Comparison of ENCODE assay signal across 21 cellular contexts in the genomic region with DNA sequence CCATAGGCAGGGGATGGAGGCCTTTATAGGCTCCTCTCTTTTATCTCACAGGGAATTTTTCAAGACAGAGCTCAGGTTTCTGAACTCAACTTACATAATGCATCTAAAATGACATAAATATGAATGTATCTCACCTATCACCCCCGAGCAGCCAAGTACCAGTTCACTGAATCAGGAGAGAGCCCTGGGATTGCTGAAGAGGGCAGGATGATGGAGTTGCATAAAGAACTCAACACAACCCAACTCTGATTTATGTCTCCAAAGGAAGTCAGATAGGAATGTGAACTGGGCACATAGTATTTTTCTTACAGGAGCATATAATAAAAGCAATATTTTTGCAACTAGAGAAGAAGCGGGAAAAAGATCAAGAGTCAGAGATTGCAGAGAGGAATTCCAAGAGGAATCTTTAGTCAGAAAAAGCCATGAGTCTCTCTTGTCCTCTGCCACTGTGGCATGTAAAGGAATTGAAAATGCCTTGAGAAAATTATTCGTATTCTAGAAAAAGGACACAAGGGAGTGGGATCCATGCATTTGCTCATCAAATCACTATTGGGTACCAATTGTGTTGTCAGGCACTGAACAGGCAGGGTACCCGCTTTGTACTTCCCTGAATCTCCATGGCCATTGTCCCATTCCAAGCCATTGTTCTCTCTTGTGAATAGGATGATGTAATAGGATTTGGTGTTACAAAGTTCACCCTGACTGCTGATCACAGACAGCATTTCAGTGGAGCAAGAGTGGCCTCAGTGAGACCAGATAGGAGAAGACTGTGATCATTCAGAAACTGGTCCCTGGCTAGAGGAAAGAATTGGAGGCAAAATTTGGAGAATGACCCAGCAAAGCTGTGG. TPM values are rescaled to one million over a fixed set of nuclear protein-coding genes. Genes with fewer than 3 reads are reported as not detected.
DNase-seq lines count a peak whose midpoint lies in the region; ATAC-seq and TF ChIP-seq lines count a peak whose summit lies in the region.
"Had no signal": no experiment of that assay in that cellular context is flagged by ENCODE, and none has a peak within 500 bp of the region (broad histone marks: within the 10 kb centered on the region; RNA-seq: fewer than 3 reads in every experiment).

No MANE protein-coding gene starts in this region.

- H3K27ac Mint-ChIP-seq in stimulated activated naive B cell treated with anti-CD40 and anti-IgM and Interleukin-4, amounts not matched to agents 10 μg/mL and 1 μg/mL and 100 μg/mL, for 72 hours = no peak overlapping the region
- H3K27ac Mint-ChIP-seq: activated CD4-positive, alpha-beta T cell treated with anti-CD3 and anti-CD28 coated beads, Interleukin-2, amount 10 ng/mL, durations not matched to agents 7 days and 5 days; activated naive CD8-positive, alpha-beta T cell; effector memory CD8-positive, alpha-beta T cell had no signal

- H3K9ac ChIP-seq in subcutaneous abdominal adipose tissue (ENCODE audit: low read length in 5 of 5) = peak overlapping the region in 1 of 5 donors; percentile 13
- H3K9ac ChIP-seq: BLaER1 had no signal

- H3K4me3 Mint-ChIP-seq in stimulated activated naive B cell treated with anti-CD40 and anti-IgM and Interleukin-4, amounts not matched to agents 10 μg/mL and 1 μg/mL and 100 μg/mL, for 72 hours = no peak overlapping the region
- H3K4me3 Mint-ChIP-seq: activated CD4-positive, alpha-beta T cell treated with anti-CD3 and anti-CD28 coated beads, Interleukin-2, amount 10 ng/mL, durations not matched to agents 7 days and 5 days; activated naive CD8-positive, alpha-beta T cell; effector memory CD8-positive, alpha-beta T cell; mesothelial cell of epicardium had no signal

- peaks cover 26 to 46% of the 10 kb centered on the region in 2 donors for H3K27me3 Mint-ChIP-seq in stimulated activated naive B cell treated with anti-CD40 and anti-IgM and Interleukin-4, amounts not matched to agents 10 μg/mL and 1 μg/mL and 100 μg/mL, for 72 hours
- H3K27me3 Mint-ChIP-seq: activated CD4-positive, alpha-beta T cell treated with anti-CD3 and anti-CD28 coated beads, Interleukin-2, amount 10 ng/mL, durations not matched to agents 7 days and 5 days had no signal

- H3K9me3 ChIP-seq in right lobe of liver = no peaks in the 10 kb centered on the region
- no peaks in the 10 kb centered on the region for H3K9me3 ChIP-seq in subcutaneous abdominal adipose tissue (ENCODE audit: control insufficient read depth in 5 of 5, low read length in 5 of 5)
- no peaks in the 10 kb centered on the region for H3K9me3 ChIP-seq in tibial artery
- H3K9me3 ChIP-seq: BLaER1, tibial nerve had no signal

- H3K36me3 Mint-ChIP-seq in stimulated activated naive B cell treated with anti-CD40 and anti-IgM and Interleukin-4, amounts not matched to agents 10 μg/mL and 1 μg/mL and 100 μg/mL, for 72 hours = no peaks in the 10 kb centered on the region
- H3K36me3 Mint-ChIP-seq: activated naive CD8-positive, alpha-beta T cell; mesothelial cell of epicardium had no signal

- H3K36me3 ChIP-seq in right lobe of liver = no peaks in the 10 kb centered on the region
- peaks cover 0 to under 1% (median 0%) of the 10 kb centered on the region in 5 donors for H3K36me3 ChIP-seq in subcutaneous abdominal adipose tissue (ENCODE audit: control insufficient read depth in 5 of 5, insufficient read depth in 5 of 5, low read length in 5 of 5)
- peaks cover 0 to 5% (median 0%) of the 10 kb centered on the region in 3 donors for H3K36me3 ChIP-seq in tibial artery
- H3K36me3 ChIP-seq: BLaER1, tibial nerve had no signal

- H3K27me3 ChIP-seq in right lobe of liver (no peaks in the 10 kb centered on the region), subcutaneous abdominal adipose tissue (ENCODE audit: control insufficient read depth in 5 of 5, insufficient read depth in 4 of 5, low read length in 5 of 5) (no peaks in the 10 kb centered on the region), tibial artery (no peaks in the 10 kb centered on the region)
- H3K27me3 ChIP-seq: BLaER1, foreskin keratinocyte, tibial nerve had no signal

- peaks cover 0 to 17% (median 0%) of the 10 kb centered on the region in 4 donors for H3K4me1 ChIP-seq in right lobe of liver
- H3K4me1 ChIP-seq in subcutaneous abdominal adipose tissue (ENCODE audit: control insufficient read depth in 5 of 5, insufficient read depth in 5 of 5, low read length in 5 of 5) = peaks cover 14 to 67% (median 55%) of the 10 kb centered on the region in 5 donors
- H3K4me1 ChIP-seq in tibial artery = peaks cover 3 to 53% (median 24%) of the 10 kb centered on the region in 4 donors
- H3K4me1 ChIP-seq: foreskin keratinocyte had no signal

- TF ChIP-seq CTCF in VCaP (conservative IDR thresholded peaks at IDR 0.05) = no peak
- no peak for TF ChIP-seq CTCF in right lobe of liver (IDR thresholded peaks at IDR 0.05)
- no peak for TF ChIP-seq CTCF in tibial artery (IDR thresholded peaks at IDR 0.05)

- TF ChIP-seq POLR2A in right lobe of liver (IDR thresholded peaks at IDR 0.05) = no peak

- intact Hi-C loops in right lobe of liver (cut with DNase I) = no loop called here
- intact Hi-C loops in tibial artery (cut with DNase I; ENCODE audit: low total_unique reads) = no loop called here

- H3K27ac ChIP-seq in VCaP (peak overlapping the region; percentile 96), epithelial cell of prostate (peak overlapping the region; percentile 18), right lobe of liver (no peak overlapping the region), subcutaneous abdominal adipose tissue (ENCODE audit: low read depth, low read length) (peak overlapping the region; percentile 19), tibial artery (no peak overlapping the region)
- H3K27ac ChIP-seq: BLaER1, foreskin keratinocyte, SK-N-MC, tibial nerve had no signal

- H3K4me3 ChIP-seq in right lobe of liver = no peak overlapping the region
- H3K4me3 ChIP-seq in subcutaneous abdominal adipose tissue (ENCODE audit: low read depth in 1 of 5, low read length in 5 of 5) = no peak overlapping the region
- H3K4me3 ChIP-seq in tibial artery = no peak overlapping the region
- H3K4me3 ChIP-seq: BLaER1, SK-N-MC, tibial nerve had no signal

- H3K4me1 Mint-ChIP-seq in stimulated activated naive B cell treated with anti-CD40 and anti-IgM and Interleukin-4, amounts not matched to agents 10 μg/mL and 1 μg/mL and 100 μg/mL, for 72 hours = peaks cover 3 to 6% of the 10 kb centered on the region in 2 donors
- H3K4me1 Mint-ChIP-seq: activated CD4-positive, alpha-beta T cell treated with anti-CD3 and anti-CD28 coated beads, Interleukin-2, amount 10 ng/mL, durations not matched to agents 7 days and 5 days had no signal

- ATAC-seq in right lobe of liver = peak; percentile 69 to 93 (median 79)
- ATAC-seq in GM21390 (IDR thresholded peaks at IDR 0.05; ENCODE audit: unreplicated experiment) = no peak
- ATAC-seq in GM21360 (IDR thresholded peaks at IDR 0.05; ENCODE audit: unreplicated experiment) = no peak
- no peak for ATAC-seq in stimulated activated naive B cell treated with anti-CD40 and anti-IgM and Interleukin-4, amounts not matched to agents 10 μg/mL and 1 μg/mL and 100 μg/mL, for 72 hours (replicated peaks)
- ATAC-seq: effector memory CD8-positive, alpha-beta T cell; foreskin keratinocyte had no signal

- no peak for DNase-seq in epithelial cell of prostate (ENCODE audit: low read depth, low spot score)
- DNase-seq in right lobe of liver = no peak
- no peak for DNase-seq in tibial artery
- no peak for DNase-seq in stimulated activated naive B cell treated with anti-CD40 and anti-IgM and Interleukin-4, amounts not matched to agents 10 μg/mL and 1 μg/mL and 100 μg/mL, for 72 hours
- DNase-seq: activated CD4-positive, alpha-beta T cell treated with anti-CD3 and anti-CD28 coated beads, Interleukin-2, amount 10 ng/mL, durations not matched to agents 7 days and 5 days; activated T-cell treated with anti-CD3 and anti-CD28 coated beads, Interleukin-2, amount 50 U/mL, for 1 hour; DMS 273 treated with DMSO at 0.1 percent for 48 hours; effector memory CD8-positive, alpha-beta T cell; foreskin keratinocyte; NCI-H2107; NCI-H526 treated with DMSO at 0.1 percent for 48 hours; OCI-M1 had no signal

- 73% methylated on average over 3 of the region's 4 CpGs for WGBS in right lobe of liver (ENCODE audit: insufficient coverage, low coverage, low lambda C conversion rate, missing lambda C conversion rate)

- H3K9me3 Mint-ChIP-seq in stimulated activated naive B cell treated with anti-CD40 and anti-IgM and Interleukin-4, amounts not matched to agents 10 μg/mL and 1 μg/mL and 100 μg/mL, for 72 hours = no peaks in the 10 kb centered on the region
- H3K9me3 Mint-ChIP-seq: activated CD4-positive, alpha-beta T cell treated with anti-CD3 and anti-CD28 coated beads, Interleukin-2, amount 10 ng/mL, durations not matched to agents 7 days and 5 days; effector memory CD8-positive, alpha-beta T cell; mesothelial cell of epicardium had no signal

RNA-seq across cellular contexts. Expression of gene RIN2, which starts 16.3 kb away (rescaled TPM):
- 10 to 100 TPM in 4 of 6 experiments, 1 to 10 TPM in 2; 7.0 to 37.7 (median 13.8) TPM for total RNA-seq in right lobe of liver
- total RNA-seq: activated CD4-positive, alpha-beta T cell treated with anti-CD3 and anti-CD28 coated beads, Interleukin-2, amount 10 ng/mL, durations not matched to agents 7 days and 5 days had no signal

Comparison
In these comparisons a context has a peak if more than half of its experiments do, and no peak if none do; other contexts are left out.
1. H3K27ac ChIP-seq: peak in VCaP (single experiment), epithelial cell of prostate (single experiment) and subcutaneous abdominal adipose tissue (single experiment); none in right lobe of liver (0 of 3) and tibial artery (0 of 2).
2. ATAC-seq: peak in right lobe of liver (4 of 4); none in GM21390 (single experiment), GM21360 (single experiment) and stimulated activated naive B cell treated with anti-CD40 and anti-IgM and Interleukin-4, amounts not matched to agents 10 μg/mL and 1 μg/mL and 100 μg/mL, for 72 hours (0 of 2).